ENCODE assay signal across 8 cellular contexts in genomic region chr7:44565795-44566559, GRCh38. TPM values are rescaled to one million over a fixed set of nuclear protein-coding genes. Genes with fewer than 3 reads are reported as not detected.
DNase-seq lines count a peak whose midpoint lies in the region; ATAC-seq, FAIRE-seq and TF ChIP-seq lines count a peak whose summit lies in the region.

No MANE protein-coding gene starts in this region.

- no peak overlapping the region for H3K4me2 ChIP-seq in mesendoderm (ENCODE audit: low read length)

- no peaks in the 10 kb centered on the region for H3K9me3 Mint-ChIP-seq in progenitor cell of endocrine pancreas (ENCODE audit: low read depth)

- H3K4me3 ChIP-seq in body of pancreas, result no peak overlapping the region
- H3K4me3 ChIP-seq in mesendoderm (ENCODE audit: low read length), result no peak overlapping the region

- no peak for TF ChIP-seq POLR2A in body of pancreas (IDR thresholded peaks at IDR 0.05)
- no peak for TF ChIP-seq POLR2A in GM12891 (IDR thresholded peaks at IDR 0.05; ENCODE audit: low read depth, low read length)

- H3K79me1 ChIP-seq in mesendoderm (ENCODE audit: low read length), result peaks cover 11% of the 10 kb centered on the region

- no peak overlapping the region for H2BK5ac ChIP-seq in mesendoderm (ENCODE audit: low read length)

- no peak overlapping the region for H2AK5ac ChIP-seq in mesendoderm (ENCODE audit: low read length)

- H4K8ac ChIP-seq in mesendoderm (ENCODE audit: low read depth, low read length), result no peak overlapping the region

- H3K27me3 Mint-ChIP-seq in progenitor cell of endocrine pancreas, result no peaks in the 10 kb centered on the region

- H3K36me3 ChIP-seq in body of pancreas (replicated peaks in 1 of 2; ENCODE audit: insufficient read depth in 1 of 2, low read depth in 2 of 2) (peaks cover 24 to 36% of the 10 kb centered on the region in 2 donors), mesendoderm (ENCODE audit: control insufficient read depth, insufficient read depth, low read length) (peaks cover 37% of the 10 kb centered on the region)

- intact Hi-C loops in body of pancreas (cut with DNase I), result loop anchor here (10.0 kb wide), 1 partner anchor 331 kb away; no protein-coding TSS in a partner anchor

- H3K9me3 ChIP-seq in body of pancreas, result no peaks in the 10 kb centered on the region

- no peak overlapping the region for H2BK120ac ChIP-seq in mesendoderm (ENCODE audit: low read depth, low read length)

- H3K27ac Mint-ChIP-seq in progenitor cell of endocrine pancreas, result peak overlapping the region; percentile 69

- H3K9ac ChIP-seq in mesendoderm (ENCODE audit: low read length), result no peak overlapping the region

- TF ChIP-seq CTCF in body of pancreas (IDR thresholded peaks at IDR 0.05) (no peak), progenitor cell of endocrine pancreas (IDR thresholded peaks at IDR 0.05; ENCODE audit: unreplicated experiment) (no peak)

- H4K5ac ChIP-seq in mesendoderm (ENCODE audit: low read length), result no peak overlapping the region

- H3K79me2 ChIP-seq in mesendoderm (ENCODE audit: control insufficient read depth, insufficient read depth, low read length), result no peaks in the 10 kb centered on the region

- peaks cover 3% of the 10 kb centered on the region for H3K4me1 Mint-ChIP-seq in progenitor cell of endocrine pancreas (ENCODE audit: low read depth)

- DNase-seq in NCI-H82 (lab: John Stamatoyannopoulos, UW) (peak; percentile 54), NCI-H82 treated with DMSO at 0.1 percent for 48 hours (lab: John Stamatoyannopoulos, UW; ENCODE audit: unreplicated experiment) (no peak), body of pancreas (no peak), progenitor cell of endocrine pancreas (ENCODE audit: low spot score, unreplicated experiment) (no peak), GM12891 (ENCODE audit: insufficient read length, low spot score) (no peak), mesendoderm (no peak)
- no peak for DNase-seq in stimulated activated CD4-positive, alpha-beta T cell treated with anti-CD3 and anti-CD28 coated beads, Interleukin-2, amount 100 ng/mL, for 24 hours

- no peak overlapping the region for H3K56ac ChIP-seq in mesendoderm (ENCODE audit: low read length)

- FAIRE-seq in GM12891 (lab: Jason Lieb, UNC), result no peak

- H3K18ac ChIP-seq in mesendoderm (ENCODE audit: low read length), result no peak overlapping the region

- H3K27me3 ChIP-seq in body of pancreas, result no peaks in the 10 kb centered on the region
- H3K27me3 ChIP-seq in mesendoderm (ENCODE audit: insufficient read depth, low read length, poor library complexity), result no peaks in the 10 kb centered on the region

- H3K23ac ChIP-seq in mesendoderm (ENCODE audit: low read length), result no peak overlapping the region

- H2BK15ac ChIP-seq in mesendoderm (replicated peaks; ENCODE audit: low read depth), result no peak overlapping the region

- no peak overlapping the region for H3K4ac ChIP-seq in mesendoderm (ENCODE audit: low read depth, low read length)

- no peak overlapping the region for H3K4me3 Mint-ChIP-seq in progenitor cell of endocrine pancreas (ENCODE audit: low read depth)

- H3K4me1 ChIP-seq in body of pancreas (peaks cover 7% of the 10 kb centered on the region), mesendoderm (ENCODE audit: control insufficient read depth, low read depth, low read length) (no peaks in the 10 kb centered on the region)

- ATAC-seq in HG03159 (IDR thresholded peaks at IDR 0.05; ENCODE audit: unreplicated experiment) (peak; percentile 21), body of pancreas (peak; percentile 49)

- H3K27ac ChIP-seq in body of pancreas, result no peak overlapping the region
- no peak overlapping the region for H3K27ac ChIP-seq in mesendoderm (ENCODE audit: low read depth, low read length)

- 77 to 88% methylated on average over 9 to 16 of the region's 16 CpGs for WGBS in body of pancreas, 2 donors
- WGBS in mesendoderm (ENCODE audit: extremely low coverage, insufficient coverage, low lambda C conversion rate), result no CpG with 5 or more reads among the region's 16 CpGs

- peaks cover 28% of the 10 kb centered on the region for H3K36me3 Mint-ChIP-seq in progenitor cell of endocrine pancreas (ENCODE audit: insufficient read depth)

TF ChIP-seq in GM12891, 5 proteins besides CTCF, POLR2A, EP300 and RAD21:
- TF ChIP-seq TAF1 (IDR thresholded peaks at IDR 0.05; ENCODE audit: low read depth, low read length) (no peak), SPI1 (IDR thresholded peaks at IDR 0.05; ENCODE audit: low read depth, low read length) (no peak), POU2F2 (IDR thresholded peaks at IDR 0.05; ENCODE audit: low read depth, low read length) (no peak), POLR2AphosphoS5 (IDR thresholded peaks at IDR 0.05; ENCODE audit: low read depth, low read length) (no peak)

RNA-seq across cellular contexts. Expression of gene DDX56, which starts 7.7 kb away (rescaled TPM):
- total RNA-seq in body of pancreas, result 10 to 100 TPM; 32.2 to 54.1 TPM
- 111 and 120 TPM in 2 replicates for total RNA-seq in progenitor cell of endocrine pancreas
- polyA plus RNA-seq in GM12891 (2012; ENCODE audit: low read depth, missing spikeins), result 67.7 TPM
- 79.9 TPM for polyA plus RNA-seq in mesendoderm (2013, experiment 1 of 2)
- polyA plus RNA-seq in mesendoderm (2013, experiment 2 of 2), result 72.0 TPM

RNA-seq across cellular contexts. Expression of gene TMED4, which starts 16.1 kb away (rescaled TPM):
- total RNA-seq in body of pancreas, result 10 to 100 TPM; 52.4 to 65.6 TPM
- 117 and 119 TPM in 2 replicates for total RNA-seq in progenitor cell of endocrine pancreas
- 32.4 TPM for polyA plus RNA-seq in GM12891 (2012; ENCODE audit: low read depth, missing spikeins)
- polyA plus RNA-seq in mesendoderm (2013, experiment 1 of 2), result 24.1 TPM
- polyA plus RNA-seq in mesendoderm (2013, experiment 2 of 2), result 24.4 TPM

RNA-seq across cellular contexts. Expression of gene NPC1L1, which starts 24.8 kb away (rescaled TPM):
- total RNA-seq in body of pancreas (under 1 TPM in 1 of 2 donors, not detected in 1; 0.52 TPM), progenitor cell of endocrine pancreas (21.0 and 21.2 TPM in 2 replicates)
- polyA plus RNA-seq in GM12891 (2012; ENCODE audit: low read depth, missing spikeins), result 0.04 TPM
- 0.22 TPM for polyA plus RNA-seq in mesendoderm (2013, experiment 1 of 2)
- 0.18 TPM for polyA plus RNA-seq in mesendoderm (2013, experiment 2 of 2)

RNA-seq across cellular contexts. Expression of gene OGDH, which starts 40.5 kb away (rescaled TPM):
- 10 to 100 TPM; 36.1 to 46.1 TPM for total RNA-seq in body of pancreas
- total RNA-seq in progenitor cell of endocrine pancreas, result 93.5 and 105 TPM in 2 replicates
- 42.5 TPM for polyA plus RNA-seq in GM12891 (2012; ENCODE audit: low read depth, missing spikeins)
- polyA plus RNA-seq in mesendoderm (2013, experiment 1 of 2), result 40.8 TPM
- 40.9 TPM for polyA plus RNA-seq in mesendoderm (2013, experiment 2 of 2)

Comparison
In these comparisons a context has a peak if more than half of its experiments do, and no peak if none do; other contexts are left out.
1. RNA of gene NPC1L1, which starts 24.8 kb away (total RNA-seq): 21.0 to 21.2 TPM in progenitor cell of endocrine pancreas; 0.52 TPM in body of pancreas; every median in the first group is over 10 times any median in the second.